8 cellular contexts compared by ENCODE assay signal in the genomic region with DNA sequence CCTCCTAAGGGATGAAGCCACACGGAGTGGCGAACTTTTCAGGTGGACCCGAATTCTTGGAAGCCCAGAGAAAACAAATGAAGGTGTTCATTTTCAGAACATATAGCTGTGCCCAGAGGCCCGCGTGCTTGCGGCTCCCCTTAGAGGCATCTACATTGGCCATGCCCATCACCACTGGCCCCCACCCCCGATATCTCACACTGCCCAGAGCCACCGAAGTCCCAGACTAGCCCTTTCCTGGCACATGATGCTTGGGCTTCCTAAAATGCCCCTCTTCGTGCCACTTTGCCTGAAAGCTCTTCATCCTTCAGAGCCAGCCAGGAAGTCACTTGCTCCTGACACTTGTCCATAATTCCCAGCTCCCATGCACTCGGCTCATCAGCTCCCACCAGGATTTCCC. TPM values are rescaled to one million over a fixed set of nuclear protein-coding genes. Genes with fewer than 3 reads are reported as not detected.
DNase-seq lines count a peak whose midpoint lies in the region; FAIRE-seq and TF ChIP-seq lines count a peak whose summit lies in the region.
"Had no signal": no experiment of that assay in that cellular context is flagged by ENCODE, and none has a peak within 500 bp of the region (broad histone marks: within the 10 kb centered on the region; RNA-seq: fewer than 3 reads in every experiment).

No MANE protein-coding gene starts in this region.

- H3K27me3 Mint-ChIP-seq in IgD-negative memory B cell, result no peaks in the 10 kb centered on the region
- H3K27me3 Mint-ChIP-seq in activated T-helper 1 cell treated with anti-CD3 and anti-CD28 coated beads, Interleukin-12 subunit alpha, Interleukin-12 subunit beta, Interleukin-2, Interleukin-4 antibody, amounts not matched to agents 30 ng/mL and 10 ng/mL and 1 ng/mL, durations not matched to agents 14 hours and 24 hours and 36 hours (ENCODE audit: insufficient read depth), result no peaks in the 10 kb centered on the region

- no peak for TF ChIP-seq POLR2A in stomach (IDR thresholded peaks at IDR 0.05)
- no peak for TF ChIP-seq POLR2A in H54 (IDR thresholded peaks at IDR 0.05; ENCODE audit: low read depth, low read length)

- H3K27ac Mint-ChIP-seq in IgD-negative memory B cell, result peak overlapping the region; percentile 39 to 100 (median 100)
- peak overlapping the region; percentile 43 for H3K27ac Mint-ChIP-seq in activated T-helper 1 cell treated with anti-CD3 and anti-CD28 coated beads, Interleukin-12 subunit alpha, Interleukin-12 subunit beta, Interleukin-2, Interleukin-4 antibody, amounts not matched to agents 30 ng/mL and 10 ng/mL and 1 ng/mL, durations not matched to agents 14 hours and 24 hours and 36 hours

- H3K9ac ChIP-seq in liver (ENCODE audit: low read depth in 1 of 2, low read length in 2 of 2), result no peak overlapping the region

- no peak for FAIRE-seq in H54 (lab: Jason Lieb, UNC)

- peaks cover 0 to 1% (median under 1%) of the 10 kb centered on the region in 4 donors for H3K36me3 ChIP-seq in liver (ENCODE audit: control insufficient read depth in 4 of 4, insufficient read depth in 3 of 4, low read depth in 1 of 4, low read length in 3 of 4)
- H3K36me3 ChIP-seq in stomach, result no peaks in the 10 kb centered on the region

- H3K4me1 ChIP-seq in liver (ENCODE audit: control insufficient read depth in 4 of 4, insufficient read depth in 4 of 4, low read length in 3 of 4), result peaks cover 8 to 54% (median 39%) of the 10 kb centered on the region in 4 donors
- peaks cover 38 to 55% (median 45%) of the 10 kb centered on the region in 4 donors for H3K4me1 ChIP-seq in stomach

- no peak for TF ChIP-seq EP300 in stomach (IDR thresholded peaks at IDR 0.05)

- H3K4me3 ChIP-seq in liver (ENCODE audit: low read depth in 1 of 3, low read length in 3 of 3) (no peak overlapping the region), stomach (no peak overlapping the region)

- H3K27me3 ChIP-seq in liver (ENCODE audit: control insufficient read depth in 4 of 4, insufficient read depth in 4 of 4, low read length in 3 of 4) (no peaks in the 10 kb centered on the region), stomach (no peaks in the 10 kb centered on the region)

- no peaks in the 10 kb centered on the region for H3K36me3 Mint-ChIP-seq in IgD-negative memory B cell
- peaks cover 15% of the 10 kb centered on the region for H3K36me3 Mint-ChIP-seq in activated T-helper 1 cell treated with anti-CD3 and anti-CD28 coated beads, Interleukin-12 subunit alpha, Interleukin-12 subunit beta, Interleukin-2, Interleukin-4 antibody, amounts not matched to agents 30 ng/mL and 10 ng/mL and 1 ng/mL, durations not matched to agents 14 hours and 24 hours and 36 hours (ENCODE audit: low read depth)

- H3K4me1 Mint-ChIP-seq in IgD-negative memory B cell, result peaks cover 22 to 35% (median 32%) of the 10 kb centered on the region in 3 donors
- H3K4me1 Mint-ChIP-seq in activated T-helper 1 cell treated with anti-CD3 and anti-CD28 coated beads, Interleukin-12 subunit alpha, Interleukin-12 subunit beta, Interleukin-2, Interleukin-4 antibody, amounts not matched to agents 30 ng/mL and 10 ng/mL and 1 ng/mL, durations not matched to agents 14 hours and 24 hours and 36 hours (ENCODE audit: low read depth), result peaks cover 16% of the 10 kb centered on the region

- WGBS in liver, result 90% methylated on average over 10 of the region's 10 CpGs
- WGBS in stomach, 5 donors, result 80 to 91% (median 86%) methylated on average over 10 of the region's 10 CpGs

- no peak for TF ChIP-seq CTCF in liver (IDR thresholded peaks at IDR 0.05; ENCODE audit: low read depth, low read length, missing input control)
- no peak for TF ChIP-seq CTCF in stomach (IDR thresholded peaks at IDR 0.05)

- intact Hi-C loops in activated T-helper 1 cell treated with anti-CD3 and anti-CD28 coated beads, Interleukin-12 subunit alpha, Interleukin-12 subunit beta, Interleukin-2, Interleukin-4 antibody, amounts not matched to agents 30 ng/mL and 10 ng/mL and 1 ng/mL, durations not matched to agents 14 hours and 24 hours and 36 hours (cut with micrococcal nuclease), result no loop called here
- intact Hi-C loops in stomach (cut with DNase I; ENCODE audit: low total_unique reads), result no loop called here

- DNase-seq in activated T-helper 1 cell treated with anti-CD3 and anti-CD28 coated beads, Interleukin-12 subunit alpha, Interleukin-12 subunit beta, Interleukin-2, Interleukin-4 antibody, amounts not matched to agents 30 ng/mL and 10 ng/mL and 1 ng/mL, durations not matched to agents 14 hours and 24 hours and 36 hours (ENCODE audit: low spot score), result no peak
- DNase-seq in stomach (no peak), H54 (ENCODE audit: insufficient read length, low spot score) (no peak), midbrain (lab: John Stamatoyannopoulos, UW) (no peak), HPDE6-E6E7 (ENCODE audit: extremely low spot score) (no peak)
- DNase-seq: NCI-H1048 had no signal

- H3K27ac ChIP-seq in liver (ENCODE audit: low read depth in 1 of 2, low read length in 2 of 2), result peak overlapping the region; percentile 99
- H3K27ac ChIP-seq in stomach, result peak overlapping the region; percentile 47 to 99 (median 98)

- H3K4me3 Mint-ChIP-seq in IgD-negative memory B cell, result peak overlapping the region; percentile 38 to 98 (median 76)
- peak overlapping the region; percentile 96 for H3K4me3 Mint-ChIP-seq in activated T-helper 1 cell treated with anti-CD3 and anti-CD28 coated beads, Interleukin-12 subunit alpha, Interleukin-12 subunit beta, Interleukin-2, Interleukin-4 antibody, amounts not matched to agents 30 ng/mL and 10 ng/mL and 1 ng/mL, durations not matched to agents 14 hours and 24 hours and 36 hours

- H3K9me3 Mint-ChIP-seq in IgD-negative memory B cell, result no peaks in the 10 kb centered on the region
- H3K9me3 Mint-ChIP-seq in activated T-helper 1 cell treated with anti-CD3 and anti-CD28 coated beads, Interleukin-12 subunit alpha, Interleukin-12 subunit beta, Interleukin-2, Interleukin-4 antibody, amounts not matched to agents 30 ng/mL and 10 ng/mL and 1 ng/mL, durations not matched to agents 14 hours and 24 hours and 36 hours, result no peaks in the 10 kb centered on the region

- H3K9me3 ChIP-seq in liver (ENCODE audit: control insufficient read depth in 4 of 4, low read length in 3 of 4) (no peaks in the 10 kb centered on the region), stomach (no peaks in the 10 kb centered on the region)

- no peak for TF ChIP-seq RAD21 in liver (IDR thresholded peaks at IDR 0.05)

TF ChIP-seq in liver, 16 proteins besides CTCF, POLR2A, EP300 and RAD21:
- no peak for TF ChIP-seq GABPA (IDR thresholded peaks at IDR 0.05 in 1 of 2, conservative IDR thresholded peaks at IDR 0.05 in 1 of 2)
- TF ChIP-seq RXRA (IDR thresholded peaks at IDR 0.05), result no peak

RNA-seq across cellular contexts. Expression of a gene that starts 2.1 kb away (rescaled TPM):
- polyA plus RNA-seq in IgD-negative memory B cell (3.6 TPM), liver (10 to 100 TPM in 1 of 2 donors, 1 to 10 TPM in 1; 7.4 to 11.3 TPM), stomach (10 to 100 TPM; 15.4 to 20.5 (median 16.1) TPM)
- total RNA-seq in activated T-helper 1 cell treated with anti-CD3 and anti-CD28 coated beads, Interleukin-12 subunit alpha, Interleukin-12 subunit beta, Interleukin-2, Interleukin-4 antibody, amounts not matched to agents 30 ng/mL and 10 ng/mL and 1 ng/mL, durations not matched to agents 14 hours and 24 hours and 36 hours, result 65.9 and 67.9 TPM in 2 replicates
- total RNA-seq in liver (10 to 100 TPM; 13.4 to 14.3 TPM), stomach (10 to 100 TPM in 3 of 5 donors, 1 to 10 TPM in 2; 6.4 to 23.8 (median 13.0) TPM)

RNA-seq across cellular contexts. Expression of a gene that starts 10.7 kb away (rescaled TPM):
- 17.6 TPM for polyA plus RNA-seq in IgD-negative memory B cell
- 11.3 and 12.5 TPM in 2 replicates for total RNA-seq in activated T-helper 1 cell treated with anti-CD3 and anti-CD28 coated beads, Interleukin-12 subunit alpha, Interleukin-12 subunit beta, Interleukin-2, Interleukin-4 antibody, amounts not matched to agents 30 ng/mL and 10 ng/mL and 1 ng/mL, durations not matched to agents 14 hours and 24 hours and 36 hours
- total RNA-seq in liver, result 10 to 100 TPM in 1 of 2 donors, 1 to 10 TPM in 1; 4.4 to 51.4 TPM
- polyA plus RNA-seq in liver, result 10 to 100 TPM; 43.2 to 46.5 TPM
- total RNA-seq in stomach, result 10 to 100 TPM in 3 of 5 donors, 1 to 10 TPM in 2; 4.6 to 24.6 (median 15.2) TPM
- 10 to 100 TPM; 16.1 to 23.1 (median 18.1) TPM for polyA plus RNA-seq in stomach

RNA-seq across cellular contexts. Expression of a gene that starts 13.9 kb away (rescaled TPM):
- polyA plus RNA-seq in IgD-negative memory B cell (not detected), liver (1 to 10 TPM; 1.1 to 1.6 TPM), stomach (100 to 1,000 TPM in 1 of 3 donors, 10 to 100 TPM in 2; 17.2 to 106 (median 53.2) TPM)
- 2.4 and 4.3 TPM in 2 replicates for total RNA-seq in activated T-helper 1 cell treated with anti-CD3 and anti-CD28 coated beads, Interleukin-12 subunit alpha, Interleukin-12 subunit beta, Interleukin-2, Interleukin-4 antibody, amounts not matched to agents 30 ng/mL and 10 ng/mL and 1 ng/mL, durations not matched to agents 14 hours and 24 hours and 36 hours
- total RNA-seq in liver (1 to 10 TPM in 1 of 2 donors, under 1 TPM in 1; 0.28 to 2.3 TPM), stomach (100 to 1,000 TPM in 1 of 5 donors, 10 to 100 TPM in 3, 1 to 10 TPM in 1; 7.6 to 215 (median 31.0) TPM)

RNA-seq across cellular contexts. Expression of a gene that starts 15.5 kb away (rescaled TPM):
- polyA plus RNA-seq in IgD-negative memory B cell (6.3 TPM), liver (10 to 100 TPM in 1 of 2 donors, 1 to 10 TPM in 1; 6.1 to 10.7 TPM), stomach (10 to 100 TPM; 10.8 to 12.5 (median 11.1) TPM)
- 6.7 and 7.1 TPM in 2 replicates for total RNA-seq in activated T-helper 1 cell treated with anti-CD3 and anti-CD28 coated beads, Interleukin-12 subunit alpha, Interleukin-12 subunit beta, Interleukin-2, Interleukin-4 antibody, amounts not matched to agents 30 ng/mL and 10 ng/mL and 1 ng/mL, durations not matched to agents 14 hours and 24 hours and 36 hours
- total RNA-seq in liver (1 to 10 TPM; 3.5 to 4.8 TPM), stomach (10 to 100 TPM in 2 of 5 donors, 1 to 10 TPM in 2, under 1 TPM in 1; 0.92 to 34.4 (median 6.7) TPM)
